ENCODE assay signal across 1 cellular context in genomic region chr12:51172515-51173431, GRCh38.
A peak's percentile ranks its signal among the peaks of the same experiment; 100 is the strongest.
TF ChIP-seq lines count a peak whose summit lies in the region.

TFCP2 (minus strand) TSS chr12:51173135; CDS start chr12:51172422, 713 bp downstream.

TF ChIP-seq in HepG2, 621 proteins besides CTCF, POLR2A, EP300 and RAD21 (continued from another document and continues in another):
- TF ChIP-seq ZNF318 (CRISPR knock-in tag; IDR thresholded peaks at IDR 0.05) (no peak), ZNF687 (CRISPR knock-in tag; IDR thresholded peaks at IDR 0.05) (peak; percentile 93), AHDC1 (CRISPR knock-in tag; IDR thresholded peaks at IDR 0.05; ENCODE audit: borderline replicate concordance) (peak; percentile 53; the same call in 1 of the 2 replicates), ZC3H4 (CRISPR knock-in tag; IDR thresholded peaks at IDR 0.05; ENCODE audit: borderline replicate concordance) (no peak), ZNF580 (CRISPR knock-in tag; IDR thresholded peaks at IDR 0.05; ENCODE audit: borderline replicate concordance, low read depth) (no peak), GATA4 (IDR thresholded peaks at IDR 0.05; ENCODE audit: borderline replicate concordance, low read depth) (peak; percentile 33; the same call in 1 of the 2 replicates), SALL1 (CRISPR knock-in tag; IDR thresholded peaks at IDR 0.05) (peak; percentile 56; the same call in 1 of the 2 replicates), THYN1 (CRISPR knock-in tag; IDR thresholded peaks at IDR 0.05; ENCODE audit: borderline replicate concordance, low read depth) (no peak), ZNF766 (CRISPR knock-in tag; IDR thresholded peaks at IDR 0.05; ENCODE audit: borderline replicate concordance) (0 out of 2 replicates have a peak, but pooled peaks have one; percentile 17), ZMAT5 (CRISPR knock-in tag; IDR thresholded peaks at IDR 0.05; ENCODE audit: borderline replicate concordance, low read depth) (no peak), ARID5B (CRISPR knock-in tag; IDR thresholded peaks at IDR 0.05) (0 out of 2 replicates have a peak, but pooled peaks have one; percentile 3), ZNF550 (CRISPR knock-in tag; IDR thresholded peaks at IDR 0.05; ENCODE audit: borderline replicate concordance) (no peak), BATF2 (CRISPR knock-in tag; IDR thresholded peaks at IDR 0.05) (no peak), ZSCAN21 (CRISPR knock-in tag; IDR thresholded peaks at IDR 0.05; ENCODE audit: borderline replicate concordance) (no peak), MTA3 (CRISPR knock-in tag; IDR thresholded peaks at IDR 0.05) (no peak), ATF2 (CRISPR knock-in tag; IDR thresholded peaks at IDR 0.05) (no peak), HNF1B (CRISPR knock-in tag; IDR thresholded peaks at IDR 0.05) (peak; percentile 68; the same call in 1 of the 2 replicates), HNRNPLL (IDR thresholded peaks at IDR 0.05; ENCODE audit: low read depth, low read length, poor library complexity, severe bottlenecking) (peak; percentile 79), ATF3 (CRISPR knock-in tag; IDR thresholded peaks at IDR 0.05) (no peak), ZNF446 (CRISPR knock-in tag; IDR thresholded peaks at IDR 0.05) (peak; percentile 77; the same call in 1 of the 2 replicates)
